18 cellular contexts compared by ENCODE assay signal in genomic region chr5:10707198-10708187, GRCh38. TPM values are rescaled to one million over a fixed set of nuclear protein-coding genes. Genes with fewer than 3 reads are reported as not detected.
A peak's percentile ranks its signal among the peaks of the same experiment; 100 is the strongest.
DNase-seq lines count a peak whose midpoint lies in the region; ATAC-seq, FAIRE-seq and TF ChIP-seq lines count a peak whose summit lies in the region.
"Had no signal": no experiment of that assay in that cellular context is flagged by ENCODE, and none has a peak within 500 bp of the region (broad histone marks: within the 10 kb centered on the region; RNA-seq: fewer than 3 reads in every experiment).

No MANE protein-coding gene starts in this region.

- no TSS peak for BruUV-seq in HepG2 (replicated peaks; lab: Mats Ljungman, UMichigan)

- H4K20me1 ChIP-seq in HepG2 (ENCODE audit: insufficient read depth, low read length), result peaks cover 26% of the 10 kb centered on the region
- H4K20me1 ChIP-seq in Karpas-422 (ENCODE audit: insufficient read depth, low read depth, low read length), result no peaks in the 10 kb centered on the region

- H2AFZ ChIP-seq in HepG2 (ENCODE audit: low read length) (no peak overlapping the region), Karpas-422 (ENCODE audit: low read length) (no peak overlapping the region)

- POLR2A ChIA-PET in HepG2 (lab: Yijun Ruan, JAX), result no interaction called here

- no peaks in the 10 kb centered on the region for H3K9me3 ChIP-seq in HepG2 (ENCODE audit: low read length)
- H3K9me3 ChIP-seq in right lobe of liver, result no peaks in the 10 kb centered on the region
- no peaks in the 10 kb centered on the region for H3K9me3 ChIP-seq in Karpas-422 (ENCODE audit: low read length)
- H3K9me3 ChIP-seq: spleen, tibial nerve had no signal

- DNase-seq in HepG2 (ENCODE audit: low spot score) (no peak), right lobe of liver (no peak), Karpas-422 (no peak), urothelium cell line (ENCODE audit: low spot score) (no peak), NCI-H1048 (lab: John Stamatoyannopoulos, UW) (no peak), left colon (no peak)
- no peak for DNase-seq in effector memory CD8-positive, alpha-beta T cell
- DNase-seq: activated CD4-positive, alpha-beta memory T cell treated with anti-CD3 and anti-CD28 coated beads for 36 hours; effector CD4-positive, alpha-beta T cell; Kasumi-1; NCI-H1417; spleen had no signal

- peaks cover 4% of the 10 kb centered on the region for H3K79me2 ChIP-seq in HepG2 (ENCODE audit: insufficient read depth, low read length)
- peaks cover 96% of the 10 kb centered on the region for H3K79me2 ChIP-seq in Karpas-422 (ENCODE audit: low read length)

- TF ChIP-seq CTCF in HepG2 (CRISPR knock-in tag; IDR thresholded peaks at IDR 0.05) (no peak), right lobe of liver (IDR thresholded peaks at IDR 0.05) (no peak)

- TF ChIP-seq RAD21 in HepG2 (CRISPR knock-in tag; IDR thresholded peaks at IDR 0.05), result no peak

- intact Hi-C loops in HepG2 (cut with micrococcal nuclease; ENCODE audit: unreplicated experiment), result no loop called here
- intact Hi-C loops in right lobe of liver (cut with DNase I), result no loop called here
- intact Hi-C loops in left colon (cut with DNase I, micrococcal nuclease), result no loop called here

- no peak overlapping the region for H3K4me3 ChIP-seq in HepG2 (replicated peaks in 1 of 3; ENCODE audit: insufficient read depth in 1 of 3, low read depth in 2 of 3, low read length in 3 of 3)
- H3K4me3 ChIP-seq in right lobe of liver, result no peak overlapping the region
- no peak overlapping the region for H3K4me3 ChIP-seq in Karpas-422 (ENCODE audit: low read length)
- H3K4me3 ChIP-seq: spleen, tibial nerve had no signal

- no peaks in the 10 kb centered on the region for H3K27me3 Mint-ChIP-seq in effector memory CD8-positive, alpha-beta T cell
- H3K27me3 Mint-ChIP-seq: activated CD4-positive, alpha-beta memory T cell treated with anti-CD3 and anti-CD28 coated beads for 36 hours had no signal

- peaks cover 4% of the 10 kb centered on the region for H3K36me3 Mint-ChIP-seq in effector memory CD8-positive, alpha-beta T cell (ENCODE audit: insufficient read depth)

- H3K4me2 ChIP-seq in HepG2 (ENCODE audit: low read depth, low read length), result no peak overlapping the region
- H3K4me2 ChIP-seq in Karpas-422 (ENCODE audit: low read depth, low read length, poor library complexity, severe bottlenecking), result no peak overlapping the region

- H3K4me1 ChIP-seq in HepG2 (ENCODE audit: insufficient read depth, low read length) (no peaks in the 10 kb centered on the region), right lobe of liver (peaks cover 0 to 27% (median 10%) of the 10 kb centered on the region in 4 donors), Karpas-422 (ENCODE audit: low read length) (peaks cover 68% of the 10 kb centered on the region)

- TF ChIP-seq EP300 in HepG2 (IDR thresholded peaks at IDR 0.05; ENCODE audit: low read depth in 2 of 2, low read length in 2 of 2), result no peak
- no peak for TF ChIP-seq EP300 in HepG2 (CRISPR knock-in tag; IDR thresholded peaks at IDR 0.05; ENCODE audit: borderline replicate concordance)

- peak overlapping the region; percentile 0 to 69 for H3K27ac Mint-ChIP-seq in effector memory CD8-positive, alpha-beta T cell
- H3K27ac Mint-ChIP-seq: activated CD4-positive, alpha-beta memory T cell treated with anti-CD3 and anti-CD28 coated beads for 36 hours; nephron had no signal

- in situ Hi-C loops in HepG2 (cut with HindIII; ENCODE audit: extremely low pct_ligation_motif_present, low pct_unique_long_range_greater_than_20kb), result no loop called here

- H3K9me2 ChIP-seq in Karpas-422 (replicated peaks; ENCODE audit: insufficient read depth, low read length), result no peaks in the 10 kb centered on the region

- H3K27ac ChIP-seq in HepG2 (ENCODE audit: extremely low read length, insufficient read depth, low read length) (no peak overlapping the region), right lobe of liver (no peak overlapping the region), Karpas-422 (ENCODE audit: low read length) (peak overlapping the region; percentile 64)
- H3K27ac ChIP-seq: HL-60, spleen, tibial nerve had no signal

- H3K9me3 Mint-ChIP-seq in effector memory CD8-positive, alpha-beta T cell, result no peaks in the 10 kb centered on the region
- H3K9me3 Mint-ChIP-seq: activated CD4-positive, alpha-beta memory T cell treated with anti-CD3 and anti-CD28 coated beads for 36 hours; nephron had no signal

- FAIRE-seq in HepG2 (lab: Jason Lieb, UNC) (no peak), urothelium cell line (lab: Jason Lieb, UNC) (peak; percentile 93)
- FAIRE-seq: A204.1, islet of Langerhans had no signal

- H3K9ac ChIP-seq in HepG2 (ENCODE audit: insufficient read depth, low read depth, low read length), result no peak overlapping the region
- no peak overlapping the region for H3K9ac ChIP-seq in Karpas-422 (ENCODE audit: low read length)

- CTCF ChIA-PET in HepG2 (lab: Yijun Ruan, JAX; ENCODE audit: low intra/inter-chr PET ratio, low total read pairs), result no interaction called here

- ATAC-seq in HepG2 (no peak), right lobe of liver (no peak), GM19463 (IDR thresholded peaks at IDR 0.05; ENCODE audit: unreplicated experiment) (no peak), left colon (no peak)
- no peak for ATAC-seq in effector memory CD8-positive, alpha-beta T cell (replicated peaks)

- H3K27me3 ChIP-seq in HepG2 (ENCODE audit: control insufficient read depth in 1 of 2, insufficient read depth in 2 of 2, low read length in 2 of 2) (no peaks in the 10 kb centered on the region), right lobe of liver (no peaks in the 10 kb centered on the region), Karpas-422 (ENCODE audit: low read length) (no peaks in the 10 kb centered on the region)
- H3K27me3 ChIP-seq: spleen, tibial nerve had no signal

- H3K36me3 ChIP-seq in HepG2 (replicated peaks in 1 of 2; ENCODE audit: control insufficient read depth in 1 of 2, insufficient read depth in 2 of 2, low read length in 2 of 2) (peaks cover 18 to 58% of the 10 kb centered on the region in 2 experiments; a peak in 4 of 5 replicates), right lobe of liver (no peaks in the 10 kb centered on the region), Karpas-422 (ENCODE audit: insufficient read depth, low read length) (no peaks in the 10 kb centered on the region)

- TF ChIP-seq POLR2A in HepG2 (IDR thresholded peaks at IDR 0.05; ENCODE audit: insufficient read depth in 1 of 2, low read depth in 2 of 2, low read length in 2 of 2), result no peak
- TF ChIP-seq POLR2A in right lobe of liver (IDR thresholded peaks at IDR 0.05), result no peak

- H3K4me1 Mint-ChIP-seq in effector memory CD8-positive, alpha-beta T cell (ENCODE audit: low read depth in 2 of 2), result peaks cover 32 to 50% of the 10 kb centered on the region in 2 donors
- H3K4me1 Mint-ChIP-seq: nephron had no signal

- H3K4me3 Mint-ChIP-seq in effector memory CD8-positive, alpha-beta T cell, result no peak overlapping the region
- H3K4me3 Mint-ChIP-seq: activated CD4-positive, alpha-beta memory T cell treated with anti-CD3 and anti-CD28 coated beads for 36 hours; nephron had no signal

- 96% methylated on average over 13 of the region's 13 CpGs for WGBS in HepG2 (ENCODE audit: low lambda C conversion rate)
- 94% methylated on average over 11 of the region's 13 CpGs for WGBS in right lobe of liver (ENCODE audit: insufficient coverage, low coverage, low lambda C conversion rate, missing lambda C conversion rate)

RNA-seq across cellular contexts. Expression of gene DAP, which starts 53.5 kb away (rescaled TPM):
- total RNA-seq in HepG2 (2016; rRNA removed; fragmentation: Illumina TruSeq; extraction: Trizol) (22.0 and 51.2 TPM in 2 replicates), right lobe of liver (100 to 1,000 TPM in 4 of 6 experiments, 10 to 100 TPM in 2; 97.0 to 126 (median 104) TPM), left colon (100 to 1,000 TPM; 125 TPM)
- total RNA-seq in HepG2 (2016; cell fraction: cytosol; rRNA removed; fragmentation: Illumina TruSeq; extraction: Trizol; ENCODE audit: low read depth), result 19.5 and 20.1 TPM in 2 replicates
- total RNA-seq in HepG2 (2016; cell fraction: insoluble cytoplasmic fraction; rRNA removed; fragmentation: Illumina TruSeq; extraction: Trizol), result 20.5 and 51.1 TPM in 2 replicates
- total RNA-seq in HepG2 (2016; cell fraction: membrane; rRNA removed; fragmentation: Illumina TruSeq; extraction: Trizol), result 87.7 and 89.8 TPM in 2 replicates
- total RNA-seq in HepG2 (2016; cell fraction: nucleus; rRNA removed; fragmentation: Illumina TruSeq; extraction: Trizol), result 30.0 and 39.7 TPM in 2 replicates
- polyA plus RNA-seq in HepG2 (2011; rRNA removed), result 54.3 and 57.5 TPM in 2 replicates
- polyA plus RNA-seq in HepG2 (2011; cell fraction: cytosol; rRNA removed), result 82.9 and 92.2 TPM in 2 replicates
- polyA plus RNA-seq in HepG2 (2011; cell fraction: nucleus; rRNA removed), result 34.1 and 35.5 TPM in 2 replicates
- polyA plus RNA-seq in HepG2 (2012), result 98.8 and 102 TPM in 2 replicates
- polyA plus RNA-seq in HepG2 (2016; cell fraction: cytosol; fragmentation: Illumina TruSeq; extraction: Trizol; ENCODE audit: low read depth), result 88.2 and 107 TPM in 2 replicates
- polyA plus RNA-seq in HepG2 (2016; cell fraction: insoluble cytoplasmic fraction; fragmentation: Illumina TruSeq; extraction: Trizol; ENCODE audit: low read depth), result 112 and 139 TPM in 2 replicates
- 175 and 183 TPM in 2 replicates for polyA plus RNA-seq in HepG2 (2016; cell fraction: membrane; fragmentation: Illumina TruSeq; extraction: Trizol; ENCODE audit: low read depth)
- 80.5 and 81.6 TPM in 2 replicates for polyA plus RNA-seq in HepG2 (2016; cell fraction: nucleus; fragmentation: Illumina TruSeq; extraction: Trizol; ENCODE audit: insufficient read depth, low read depth)
- polyA minus RNA-seq in HepG2 (2011; rRNA and poly(A)+ RNA removed; ENCODE audit: low replicate concordance), result 58.7 and 66.7 TPM in 2 replicates
- polyA minus RNA-seq in HepG2 (2011; cell fraction: cytosol; rRNA and poly(A)+ RNA removed), result 50.0 and 52.9 TPM in 2 replicates
- polyA minus RNA-seq in HepG2 (2011; cell fraction: nucleus; rRNA and poly(A)+ RNA removed), result 41.0 and 48.8 TPM in 2 replicates
- 33.8 and 42.6 TPM in 2 replicates for total RNA-seq in Karpas-422 (2014; rRNA removed; shearing (Covaris generic); ENCODE audit: low replicate concordance)
